Comparison of ENCODE assay signal across 1 cellular context in genomic region chr4:159496248-159496647, GRCh38.
TF ChIP-seq lines count a peak whose summit lies in the region.

No MANE protein-coding gene starts in this region.

TF ChIP-seq in liver, 16 proteins besides CTCF, POLR2A, EP300 and RAD21 (continued from another document):
- TF ChIP-seq FOXA2 (IDR thresholded peaks at IDR 0.05) (no peak), HNF4A (conservative IDR thresholded peaks at IDR 0.05) (peak; percentile 17 to 56), SP1 (IDR thresholded peaks at IDR 0.05) (peak; percentile 11), FOXA1 (IDR thresholded peaks at IDR 0.05) (no peak), RXRA (IDR thresholded peaks at IDR 0.05) (peak; percentile 34 to 81)
- TF ChIP-seq, protein P1, sequence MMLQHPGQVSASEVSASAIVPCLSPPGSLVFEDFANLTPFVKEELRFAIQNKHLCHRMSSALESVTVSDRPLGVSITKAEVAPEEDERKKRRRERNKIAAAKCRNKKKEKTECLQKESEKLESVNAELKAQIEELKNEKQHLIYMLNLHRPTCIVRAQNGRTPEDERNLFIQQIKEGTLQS (IDR thresholded peaks at IDR 0.05): no peak
- TF ChIP-seq, protein P2, sequence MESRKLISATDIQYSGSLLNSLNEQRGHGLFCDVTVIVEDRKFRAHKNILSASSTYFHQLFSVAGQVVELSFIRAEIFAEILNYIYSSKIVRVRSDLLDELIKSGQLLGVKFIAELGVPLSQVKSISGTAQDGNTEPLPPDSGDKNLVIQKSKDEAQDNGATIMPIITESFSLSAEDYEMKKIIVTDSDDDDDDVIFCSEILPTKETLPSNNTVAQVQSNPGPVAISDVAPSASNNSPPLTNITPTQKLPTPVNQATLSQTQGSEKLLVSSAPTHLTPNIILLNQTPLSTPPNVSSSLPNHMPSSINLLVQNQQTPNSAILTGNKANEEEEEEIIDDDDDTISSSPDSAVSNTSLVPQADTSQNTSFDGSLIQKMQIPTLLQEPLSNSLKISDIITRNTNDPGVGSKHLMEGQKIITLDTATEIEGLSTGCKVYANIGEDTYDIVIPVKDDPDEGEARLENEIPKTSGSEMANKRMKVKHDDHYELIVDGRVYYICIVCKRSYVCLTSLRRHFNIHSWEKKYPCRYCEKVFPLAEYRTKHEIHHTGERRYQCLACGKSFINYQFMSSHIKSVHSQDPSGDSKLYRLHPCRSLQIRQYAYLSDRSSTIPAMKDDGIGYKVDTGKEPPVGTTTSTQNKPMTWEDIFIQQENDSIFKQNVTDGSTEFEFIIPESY (IDR thresholded peaks at IDR 0.05): peak; percentile 37
- TF ChIP-seq, protein P3, sequence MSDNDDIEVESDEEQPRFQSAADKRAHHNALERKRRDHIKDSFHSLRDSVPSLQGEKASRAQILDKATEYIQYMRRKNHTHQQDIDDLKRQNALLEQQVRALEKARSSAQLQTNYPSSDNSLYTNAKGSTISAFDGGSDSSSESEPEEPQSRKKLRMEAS (IDR thresholded peaks at IDR 0.05): peak; percentile 37
TF ChIP-seq in liver: peak in this region for 7.
